Comparison of ENCODE assay signal across 21 cellular contexts in the genomic region with DNA sequence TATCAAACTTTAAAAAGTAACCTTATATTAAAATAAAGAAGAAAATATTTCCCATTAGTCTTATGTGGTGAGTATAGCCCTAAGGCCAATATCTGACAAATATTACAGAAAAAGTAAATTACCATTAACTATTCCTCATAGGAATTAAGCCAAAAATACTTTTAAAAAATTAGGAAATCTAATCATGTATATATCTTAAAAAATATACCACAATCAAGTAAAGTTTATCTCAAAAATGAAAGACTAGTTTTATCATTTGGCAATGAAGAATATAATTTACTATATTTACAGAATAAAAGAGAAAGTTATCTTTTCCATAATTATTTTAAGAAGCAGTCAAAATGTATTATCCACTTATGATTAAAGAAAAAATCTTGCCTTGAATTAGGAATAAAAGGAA.
DNase-seq lines count a peak whose midpoint lies in the region; ATAC-seq, FAIRE-seq and TF ChIP-seq lines count a peak whose summit lies in the region.
"Had no signal": no experiment of that assay in that cellular context is flagged by ENCODE, and none has a peak within 500 bp of the region (broad histone marks: within the 10 kb centered on the region; RNA-seq: fewer than 3 reads in every experiment).

No MANE protein-coding gene starts in this region.

- no peaks in the 10 kb centered on the region for H3K36me3 Mint-ChIP-seq in astrocyte (ENCODE audit: low read depth, unreplicated experiment)
- H3K36me3 Mint-ChIP-seq: CD4-positive, CD25-positive, alpha-beta regulatory T cell; CD8-positive, alpha-beta T cell had no signal

- H3K4me2 ChIP-seq in astrocyte (ENCODE audit: low read length): no peak overlapping the region
- H3K4me2 ChIP-seq: BLaER1 had no signal

- H2AFZ ChIP-seq in astrocyte (ENCODE audit: low read depth, low read length): no peak overlapping the region
- H2AFZ ChIP-seq: GM23248 had no signal

- peaks cover 28% of the 10 kb centered on the region for H3K4me1 Mint-ChIP-seq in astrocyte (ENCODE audit: low read depth, unreplicated experiment)
- H3K4me1 Mint-ChIP-seq: B cell; CD4-positive, CD25-positive, alpha-beta regulatory T cell had no signal

- H3K4me3 ChIP-seq in astrocyte (ENCODE audit: insufficient read depth, low read depth, low read length) (no peak overlapping the region), pancreas (no peak overlapping the region), brain microvascular endothelial cell (ENCODE audit: low read depth, low read length) (no peak overlapping the region)
- H3K4me3 ChIP-seq: BLaER1, GM23248 had no signal

- H3K27me3 ChIP-seq in astrocyte (ENCODE audit: insufficient read depth, low read length): no peaks in the 10 kb centered on the region
- peaks cover 0 to 8% (median 0%) of the 10 kb centered on the region in 4 donors for H3K27me3 ChIP-seq in pancreas
- H3K27me3 ChIP-seq in brain microvascular endothelial cell (replicated peaks): no peaks in the 10 kb centered on the region
- H3K27me3 ChIP-seq: BLaER1 had no signal

- no peaks in the 10 kb centered on the region for H3K36me3 ChIP-seq in astrocyte (ENCODE audit: insufficient read depth, low read length)
- no peaks in the 10 kb centered on the region for H3K36me3 ChIP-seq in pancreas
- no peaks in the 10 kb centered on the region for H3K36me3 ChIP-seq in brain microvascular endothelial cell (replicated peaks)
- H3K36me3 ChIP-seq: BLaER1 had no signal

- no peaks in the 10 kb centered on the region for H3K9me3 Mint-ChIP-seq in astrocyte (ENCODE audit: unreplicated experiment)
- H3K9me3 Mint-ChIP-seq: CD8-positive, alpha-beta T cell had no signal

- no peaks in the 10 kb centered on the region for H3K79me2 ChIP-seq in astrocyte (ENCODE audit: insufficient read depth, low read length)

- H3K4me3 Mint-ChIP-seq in astrocyte (ENCODE audit: unreplicated experiment): no peak overlapping the region
- H3K4me3 Mint-ChIP-seq: B cell; CD4-positive, CD25-positive, alpha-beta regulatory T cell; CD8-positive, alpha-beta T cell had no signal

- in situ Hi-C loops in brain microvascular endothelial cell (cut with HindIII; ENCODE audit: low pct_ligation_motif_present, low sequenced_read_pairs): no loop called here

- no peak for ATAC-seq in pancreas
- ATAC-seq: CD8-positive, alpha-beta T cell had no signal

- H3K9me3 ChIP-seq in astrocyte (ENCODE audit: insufficient read depth, low read depth, low read length) (no peaks in the 10 kb centered on the region), pancreas (no peaks in the 10 kb centered on the region)
- H3K9me3 ChIP-seq: BLaER1, Caco-2 had no signal

- H3K4me1 ChIP-seq in astrocyte (ENCODE audit: insufficient read depth, low read length) (no peaks in the 10 kb centered on the region), pancreas (no peaks in the 10 kb centered on the region)
- H3K4me1 ChIP-seq: BLaER1 had no signal

- no peak overlapping the region for H3K9ac ChIP-seq in astrocyte (ENCODE audit: low read length)
- H3K9ac ChIP-seq: BLaER1, GM23248 had no signal

- intact Hi-C loops in pancreas (cut with DNase I): no loop called here

- no peak overlapping the region for H3K27ac ChIP-seq in astrocyte (ENCODE audit: low read depth, low read length)
- H3K27ac ChIP-seq in pancreas: no peak overlapping the region
- no peak overlapping the region for H3K27ac ChIP-seq in brain microvascular endothelial cell
- H3K27ac ChIP-seq: BLaER1, C4-2B, GM23248 had no signal

- H3K27me3 Mint-ChIP-seq in astrocyte (ENCODE audit: low read depth, unreplicated experiment): no peaks in the 10 kb centered on the region
- H3K27me3 Mint-ChIP-seq: B cell; CD4-positive, CD25-positive, alpha-beta regulatory T cell had no signal

- H3K27ac Mint-ChIP-seq in astrocyte (ENCODE audit: unreplicated experiment): peak overlapping the region; percentile 93
- H3K27ac Mint-ChIP-seq: B cell; CD4-positive, CD25-positive, alpha-beta regulatory T cell; CD8-positive, alpha-beta T cell had no signal

- TF ChIP-seq CTCF in astrocyte (IDR thresholded peaks at IDR 0.05; ENCODE audit: insufficient read depth, low read depth, low read length): no peak
- TF ChIP-seq CTCF in pancreas (IDR thresholded peaks at IDR 0.05): no peak
- TF ChIP-seq CTCF in brain microvascular endothelial cell (IDR thresholded peaks at IDR 0.05; ENCODE audit: low read depth, low read length, missing control alignments): no peak

- no peak for DNase-seq in astrocyte (ENCODE audit: low read depth)
- DNase-seq in frontal cortex (ENCODE audit: low spot score in 2 of 2): no peak
- no peak for DNase-seq in pancreas
- DNase-seq in NCI-H1048 (lab: John Stamatoyannopoulos, UW): no peak
- DNase-seq in NK-92 treated with Interleukin-12 subunit alpha and Interleukin-12 subunit beta, amount 100 ng/mL, for 24 hours (lab: John Stamatoyannopoulos, UW): no peak
- no peak for DNase-seq in brain microvascular endothelial cell
- DNase-seq: Caco-2; CD4-positive, CD25-positive, alpha-beta regulatory T cell; CD8-positive, alpha-beta T cell; DMS153; DND-41; GM23248; H7; HCEC 1CT had no signal

- H4K20me1 ChIP-seq in astrocyte (ENCODE audit: insufficient read depth, low read length): no peaks in the 10 kb centered on the region
- H4K20me1 ChIP-seq: BLaER1 had no signal

- FAIRE-seq in astrocyte (lab: Jason Lieb, UNC) (no peak), frontal cortex (lab: Jason Lieb, UNC) (peak; percentile 69), pancreas (lab: Jason Lieb, UNC) (peak; percentile 47)
- FAIRE-seq: G401.6, GM12892, GM19239, H1 had no signal
